Comparison of ENCODE assay signal across 11 cellular contexts in the genomic region with DNA sequence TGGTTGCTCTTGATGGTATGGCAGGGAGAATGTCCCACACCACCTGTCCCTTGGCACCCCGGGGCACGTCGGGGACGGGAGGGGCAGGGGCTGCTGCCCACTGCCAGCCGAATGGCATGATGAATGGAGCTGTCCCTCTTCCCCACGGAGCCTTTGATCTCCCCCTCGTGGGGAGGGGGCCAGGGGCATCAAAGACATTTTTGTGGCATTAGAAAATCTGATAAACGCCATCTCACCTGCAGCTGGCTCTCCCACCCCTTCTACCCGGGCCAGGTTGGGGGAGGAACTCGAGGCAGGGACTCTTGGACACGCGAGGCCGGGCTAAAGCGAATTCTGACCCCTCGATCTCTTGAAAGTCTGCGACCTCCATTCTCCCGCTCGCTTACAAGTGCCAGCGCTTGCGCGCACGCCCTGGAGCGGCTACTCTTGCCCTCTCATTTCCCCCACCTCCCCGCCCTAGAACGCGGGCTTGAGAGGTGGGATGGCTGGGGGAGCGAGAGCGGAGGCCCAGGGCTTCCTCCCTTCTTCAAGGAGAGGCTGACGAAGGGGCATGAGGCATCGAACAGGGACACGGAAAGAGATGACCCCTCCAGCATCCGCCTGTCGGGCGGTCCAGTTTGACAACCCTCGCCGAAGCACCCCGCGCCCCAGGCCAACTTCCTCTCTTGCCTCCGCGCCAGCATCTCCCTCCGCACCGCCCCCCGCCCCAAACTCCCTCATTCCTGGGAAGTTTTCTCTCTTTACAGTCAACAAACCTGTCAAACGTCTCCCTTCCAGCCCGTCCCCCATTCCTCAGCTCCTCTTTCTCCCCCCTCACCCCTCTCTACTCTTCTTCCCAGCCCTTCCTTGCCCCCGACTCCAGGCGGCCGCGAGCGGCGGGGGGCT. TPM values are rescaled to one million over a fixed set of nuclear protein-coding genes. Genes with fewer than 3 reads are reported as not detected.
DNase-seq lines count a peak whose midpoint lies in the region; ATAC-seq and TF ChIP-seq lines count a peak whose summit lies in the region.
"Had no signal": no experiment of that assay in that cellular context is flagged by ENCODE, and none has a peak within 500 bp of the region (broad histone marks: within the 10 kb centered on the region; RNA-seq: fewer than 3 reads in every experiment).

No MANE protein-coding gene starts in this region.

- intact Hi-C loops in activated CD4-positive, alpha-beta memory T cell treated with anti-CD3 and anti-CD28 coated beads for 36 hours (cut with micrococcal nuclease): no loop called here
- intact Hi-C loops in activated B cell treated with CpG ODN at 0.5 μM for 24 hours (cut with micrococcal nuclease): no loop called here

- POLR2A ChIA-PET in activated CD4-positive, alpha-beta memory T cell treated with anti-CD3 and anti-CD28 coated beads for 36 hours (lab: Charles Lee): interaction anchor here (0.9 kb wide), 1 partner anchor 22 kb away, joined by 4 read pairs; the partner anchor contains the start of gene WNT10A
- POLR2A ChIA-PET in activated CD4-positive, alpha-beta memory T cell treated with anti-CD3 and anti-CD28 coated beads, Interleukin-2, amount 10 ng/mL, durations not matched to agents 7 days and 5 days (lab: Charles Lee): no interaction called here
- POLR2A ChIA-PET in activated B cell treated with CpG ODN at 0.5 μM for 24 hours (lab: Charles Lee): interaction anchor here (1.2 kb wide), 1 partner anchor 50 kb away, joined by 3 read pairs; no protein-coding TSS in a partner anchor

- H3K9me3 Mint-ChIP-seq in activated CD4-positive, alpha-beta memory T cell treated with anti-CD3 and anti-CD28 coated beads for 36 hours: no peaks in the 10 kb centered on the region
- no peaks in the 10 kb centered on the region for H3K9me3 Mint-ChIP-seq in activated CD4-positive, alpha-beta memory T cell treated with anti-CD3 and anti-CD28 coated beads, Interleukin-2, amount 10 ng/mL, durations not matched to agents 7 days and 5 days
- H3K9me3 Mint-ChIP-seq in activated B cell treated with CpG ODN at 0.5 μM for 24 hours: no peaks in the 10 kb centered on the region
- H3K9me3 Mint-ChIP-seq in stimulated activated naive CD8-positive, alpha-beta T cell treated with anti-CD3 and anti-CD28 coated beads, Interleukin-15, amount 100 ng/mL, for 72 hours: no peaks in the 10 kb centered on the region

- CTCF ChIA-PET in activated CD4-positive, alpha-beta memory T cell treated with anti-CD3 and anti-CD28 coated beads for 36 hours (lab: Charles Lee): interaction anchor here (1.0 to 5.2 kb wide), 6 partner anchors 11 to 200 kb away, joined by 3 to 39 read pairs (median 5); no protein-coding TSS in a partner anchor
- CTCF ChIA-PET in activated CD4-positive, alpha-beta memory T cell treated with anti-CD3 and anti-CD28 coated beads, Interleukin-2, amount 10 ng/mL, durations not matched to agents 7 days and 5 days (lab: Charles Lee): interaction anchor here (0.9 to 1.4 kb wide), 3 partner anchors 11 to 39 kb away, joined by 4 to 8 read pairs (median 6); no protein-coding TSS in a partner anchor
- CTCF ChIA-PET in activated B cell treated with CpG ODN at 0.5 μM for 24 hours (lab: Charles Lee): interaction anchor here (0.7 to 3.3 kb wide), 5 partner anchors 11 to 39 kb away, joined by 3 to 15 read pairs (median 4); no protein-coding TSS in a partner anchor

- peaks cover 15% of the 10 kb centered on the region for H3K4me1 Mint-ChIP-seq in activated CD4-positive, alpha-beta memory T cell treated with anti-CD3 and anti-CD28 coated beads for 36 hours (ENCODE audit: low read depth)
- peaks cover 5% of the 10 kb centered on the region for H3K4me1 Mint-ChIP-seq in activated CD4-positive, alpha-beta memory T cell treated with anti-CD3 and anti-CD28 coated beads, Interleukin-2, amount 10 ng/mL, durations not matched to agents 7 days and 5 days
- H3K4me1 Mint-ChIP-seq in activated B cell treated with CpG ODN at 0.5 μM for 24 hours: peaks cover 19% of the 10 kb centered on the region
- H3K4me1 Mint-ChIP-seq in stimulated activated naive CD8-positive, alpha-beta T cell treated with anti-CD3 and anti-CD28 coated beads, Interleukin-15, amount 100 ng/mL, for 72 hours: peaks cover 35% of the 10 kb centered on the region

- in situ Hi-C loops in KBM-7 (cut with MboI; ENCODE audit: low pct_unique_long_range_greater_than_20kb, low sequenced_read_pairs): no loop called here

- H3K4me3 Mint-ChIP-seq in activated CD4-positive, alpha-beta memory T cell treated with anti-CD3 and anti-CD28 coated beads for 36 hours: peak overlapping the region; percentile 13
- H3K4me3 Mint-ChIP-seq in activated CD4-positive, alpha-beta memory T cell treated with anti-CD3 and anti-CD28 coated beads, Interleukin-2, amount 10 ng/mL, durations not matched to agents 7 days and 5 days: no peak overlapping the region
- H3K4me3 Mint-ChIP-seq in activated B cell treated with CpG ODN at 0.5 μM for 24 hours: peak overlapping the region; percentile 65
- peak overlapping the region; percentile 68 to 69 for H3K4me3 Mint-ChIP-seq in stimulated activated naive CD8-positive, alpha-beta T cell treated with anti-CD3 and anti-CD28 coated beads, Interleukin-15, amount 100 ng/mL, for 72 hours

- H3K36me3 Mint-ChIP-seq in activated CD4-positive, alpha-beta memory T cell treated with anti-CD3 and anti-CD28 coated beads for 36 hours: no peaks in the 10 kb centered on the region
- no peaks in the 10 kb centered on the region for H3K36me3 Mint-ChIP-seq in activated CD4-positive, alpha-beta memory T cell treated with anti-CD3 and anti-CD28 coated beads, Interleukin-2, amount 10 ng/mL, durations not matched to agents 7 days and 5 days (ENCODE audit: low read depth)
- H3K36me3 Mint-ChIP-seq in activated B cell treated with CpG ODN at 0.5 μM for 24 hours (ENCODE audit: low read depth): no peaks in the 10 kb centered on the region

- peaks cover 77% of the 10 kb centered on the region for H3K27me3 Mint-ChIP-seq in activated CD4-positive, alpha-beta memory T cell treated with anti-CD3 and anti-CD28 coated beads for 36 hours
- peaks cover 85% of the 10 kb centered on the region for H3K27me3 Mint-ChIP-seq in activated CD4-positive, alpha-beta memory T cell treated with anti-CD3 and anti-CD28 coated beads, Interleukin-2, amount 10 ng/mL, durations not matched to agents 7 days and 5 days
- peaks cover 73% of the 10 kb centered on the region for H3K27me3 Mint-ChIP-seq in activated B cell treated with CpG ODN at 0.5 μM for 24 hours
- peaks cover 100% of the 10 kb centered on the region for H3K27me3 Mint-ChIP-seq in stimulated activated naive CD8-positive, alpha-beta T cell treated with anti-CD3 and anti-CD28 coated beads, Interleukin-15, amount 100 ng/mL, for 72 hours

- no peak for TF ChIP-seq CTCF in activated B cell treated with CpG ODN at 0.5 μM for 24 hours (IDR thresholded peaks at IDR 0.05)

- peak; percentile 9 for DNase-seq in activated CD4-positive, alpha-beta memory T cell treated with anti-CD3 and anti-CD28 coated beads for 36 hours
- DNase-seq in activated CD4-positive, alpha-beta memory T cell treated with anti-CD3 and anti-CD28 coated beads, Interleukin-2, amount 10 ng/mL, durations not matched to agents 7 days and 5 days: no peak
- DNase-seq in activated B cell treated with CpG ODN at 0.5 μM for 24 hours (no peak), islet precursor cell (peak; percentile 74), KBM-7 (no peak), T-helper 9 cell (no peak)
- DNase-seq in stimulated activated naive CD8-positive, alpha-beta T cell treated with anti-CD3 and anti-CD28 coated beads, Interleukin-15, amount 100 ng/mL, for 72 hours: no peak
- DNase-seq: NCI-H187 had no signal

- H3K27ac Mint-ChIP-seq in activated CD4-positive, alpha-beta memory T cell treated with anti-CD3 and anti-CD28 coated beads for 36 hours: no peak overlapping the region
- no peak overlapping the region for H3K27ac Mint-ChIP-seq in activated CD4-positive, alpha-beta memory T cell treated with anti-CD3 and anti-CD28 coated beads, Interleukin-2, amount 10 ng/mL, durations not matched to agents 7 days and 5 days
- no peak overlapping the region for H3K27ac Mint-ChIP-seq in activated B cell treated with CpG ODN at 0.5 μM for 24 hours
- H3K27ac Mint-ChIP-seq in stimulated activated naive CD8-positive, alpha-beta T cell treated with anti-CD3 and anti-CD28 coated beads, Interleukin-15, amount 100 ng/mL, for 72 hours: no peak overlapping the region

- ATAC-seq in activated B cell treated with CpG ODN at 0.5 μM for 24 hours (ENCODE audit: low read depth) (no peak), HG02678 (IDR thresholded peaks at IDR 0.05; ENCODE audit: unreplicated experiment) (no peak)
- ATAC-seq in stimulated activated naive CD8-positive, alpha-beta T cell treated with anti-CD3 and anti-CD28 coated beads, Interleukin-15, amount 100 ng/mL, for 72 hours: no peak

RNA-seq across cellular contexts. Expression of gene WNT6, which starts 0.7 kb away (rescaled TPM):
- under 1 TPM; 0.31 to 0.40 TPM for total RNA-seq in activated CD4-positive, alpha-beta memory T cell treated with anti-CD3 and anti-CD28 coated beads for 36 hours
- not detected for total RNA-seq in activated CD4-positive, alpha-beta memory T cell treated with anti-CD3 and anti-CD28 coated beads, Interleukin-2, amount 10 ng/mL, durations not matched to agents 7 days and 5 days
- 0.83 and 0.89 TPM in 2 replicates for total RNA-seq in activated B cell treated with CpG ODN at 0.5 μM for 24 hours
- total RNA-seq: fibroblast of lung, SK-MEL-5 had no signal

RNA-seq across cellular contexts. Expression of gene WNT10A, which starts 21.7 kb away (rescaled TPM):
- 1 to 10 TPM; 5.0 to 5.2 TPM for total RNA-seq in activated CD4-positive, alpha-beta memory T cell treated with anti-CD3 and anti-CD28 coated beads for 36 hours
- total RNA-seq in activated CD4-positive, alpha-beta memory T cell treated with anti-CD3 and anti-CD28 coated beads, Interleukin-2, amount 10 ng/mL, durations not matched to agents 7 days and 5 days: 1 to 10 TPM in 1 of 2 experiments, under 1 TPM in 1; 0.70 to 1.4 TPM
- total RNA-seq in activated B cell treated with CpG ODN at 0.5 μM for 24 hours: 26.9 and 31.8 TPM in 2 replicates
- total RNA-seq: fibroblast of lung had no signal

RNA-seq across cellular contexts. Expression of gene PRKAG3, which starts 27.3 kb away (rescaled TPM):
- not detected for total RNA-seq in activated CD4-positive, alpha-beta memory T cell treated with anti-CD3 and anti-CD28 coated beads for 36 hours
- not detected for total RNA-seq in activated CD4-positive, alpha-beta memory T cell treated with anti-CD3 and anti-CD28 coated beads, Interleukin-2, amount 10 ng/mL, durations not matched to agents 7 days and 5 days
- not detected in 2 replicates for total RNA-seq in activated B cell treated with CpG ODN at 0.5 μM for 24 hours
- total RNA-seq: SK-MEL-5 had no signal

Comparison
In these comparisons a context has a peak if more than half of its experiments do, and no peak if none do; other contexts are left out.
1. DNase-seq: peak in activated CD4-positive, alpha-beta memory T cell treated with anti-CD3 and anti-CD28 coated beads for 36 hours (single experiment) and islet precursor cell (single experiment); none in activated CD4-positive, alpha-beta memory T cell treated with anti-CD3 and anti-CD28 coated beads, Interleukin-2, amount 10 ng/mL, durations not matched to agents 7 days and 5 days (single experiment), activated B cell treated with CpG ODN at 0.5 μM for 24 hours (single experiment), stimulated activated naive CD8-positive, alpha-beta T cell treated with anti-CD3 and anti-CD28 coated beads, Interleukin-15, amount 100 ng/mL, for 72 hours (0 of 2), KBM-7 (single experiment) and T-helper 9 cell (single experiment).